In the genomic region with DNA sequence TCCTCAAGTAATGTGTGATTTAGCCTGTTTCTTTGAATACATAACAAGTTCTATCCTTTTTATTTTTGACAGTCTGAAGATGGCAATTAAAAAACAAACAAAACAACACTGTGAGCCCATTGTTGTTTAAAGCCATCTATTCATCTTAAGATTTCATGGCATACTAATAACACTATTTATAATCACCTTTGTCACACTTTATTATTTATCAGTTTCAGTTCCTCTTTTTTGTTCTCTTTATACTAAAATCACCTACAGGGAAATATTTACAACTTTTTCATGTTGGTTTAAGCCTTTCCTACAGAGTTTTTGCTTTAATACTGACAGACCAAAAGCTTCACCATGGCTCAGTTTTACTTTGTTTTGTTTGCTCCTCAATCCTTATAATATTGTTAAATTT, we compare ENCODE assay signal across 14 cellular contexts.
DNase-seq lines count a peak whose midpoint lies in the region; ATAC-seq, FAIRE-seq and TF ChIP-seq lines count a peak whose summit lies in the region.
"Had no signal": no experiment of that assay in that cellular context is flagged by ENCODE, and none has a peak within 500 bp of the region (broad histone marks: within the 10 kb centered on the region; RNA-seq: fewer than 3 reads in every experiment).

No MANE protein-coding gene starts in this region.

- peak; percentile 91 for FAIRE-seq in GM19239 (lab: Jason Lieb, UNC)

- H3K27ac ChIP-seq in foreskin keratinocyte, result no peak overlapping the region
- H3K27ac ChIP-seq: 22Rv1 had no signal

- H3K27me3 ChIP-seq in GM06990 (replicated peaks; ENCODE audit: control insufficient read depth, insufficient read depth, low read length), result no peaks in the 10 kb centered on the region
- no peaks in the 10 kb centered on the region for H3K27me3 ChIP-seq in foreskin keratinocyte

- DNase-seq in GM06990 (ENCODE audit: extremely low read depth, insufficient read length), result peak; percentile 62
- DNase-seq in GM19239 (ENCODE audit: insufficient read length, low spot score), result peak; percentile 5
- no peak for DNase-seq in stimulated activated CD4-positive, alpha-beta T cell treated with anti-CD3 and anti-CD28 coated beads, Interleukin-4, amount 100 ng/mL, for 24 hours
- no peak for DNase-seq in amygdala (lab: John Stamatoyannopoulos, UW)
- no peak for DNase-seq in stimulated activated CD4-positive, alpha-beta T cell treated with anti-CD3 and anti-CD28 coated beads, Interleukin-12 subunit alpha, Interleukin-12 subunit beta, amount 100 ng/mL, for 4 hours
- no peak for DNase-seq in foreskin keratinocyte
- DNase-seq: Caco-2; midbrain; NCI-H1436; stimulated activated CD4-positive, alpha-beta T cell treated with anti-CD3 and anti-CD28 coated beads, Interleukin-2, amount 100 ng/mL, for 48 hours; T-cell had no signal

- H3K4me1 ChIP-seq in foreskin keratinocyte, result no peaks in the 10 kb centered on the region
- H3K4me1 ChIP-seq: Caco-2 had no signal

- TF ChIP-seq CTCF in GM06990 (IDR thresholded peaks at IDR 0.05; ENCODE audit: insufficient read depth, low read length, poor library complexity, severe bottlenecking) (no peak), foreskin keratinocyte (conservative IDR thresholded peaks at IDR 0.05) (no peak)

- ATAC-seq in GM21825 (IDR thresholded peaks at IDR 0.05; ENCODE audit: unreplicated experiment) (peak; percentile 85), HG03135 (IDR thresholded peaks at IDR 0.05; ENCODE audit: unreplicated experiment) (peak; percentile 97), foreskin keratinocyte (no peak)
- ATAC-seq: T-cell had no signal

- no peak overlapping the region for H3K4me3 ChIP-seq in GM06990 (replicated peaks; ENCODE audit: low read depth, low read length)

- no peaks in the 10 kb centered on the region for H3K36me3 ChIP-seq in GM06990 (ENCODE audit: control insufficient read depth, insufficient read depth, low read length)

Comparison
In these comparisons a context has a peak if more than half of its experiments do, and no peak if none do; other contexts are left out.
1. DNase-seq: peak in GM06990 (single experiment) and GM19239 (single experiment); none in stimulated activated CD4-positive, alpha-beta T cell treated with anti-CD3 and anti-CD28 coated beads, Interleukin-4, amount 100 ng/mL, for 24 hours (single experiment), amygdala (0 of 56), stimulated activated CD4-positive, alpha-beta T cell treated with anti-CD3 and anti-CD28 coated beads, Interleukin-12 subunit alpha, Interleukin-12 subunit beta, amount 100 ng/mL, for 4 hours (single experiment) and foreskin keratinocyte (0 of 2).